In genomic region chr1:156705321-156705917, GRCh38 we compare ENCODE assay signal across 9 cellular contexts. TPM values are rescaled to one million over a fixed set of nuclear protein-coding genes. Genes with fewer than 3 reads are reported as not detected.
DNase-seq lines count a peak whose midpoint lies in the region; ATAC-seq and TF ChIP-seq lines count a peak whose summit lies in the region.
"Had no signal": no experiment of that assay in that cellular context is flagged by ENCODE, and none has a peak within 500 bp of the region (broad histone marks: within the 10 kb centered on the region; RNA-seq: fewer than 3 reads in every experiment).

Gene CRABP2 (minus strand): TSS chr1:156705583. CDS start chr1:156705446, 137 bp downstream.

- H3K36me3 ChIP-seq in CD8-positive, alpha-beta memory T cell (ENCODE audit: insufficient read depth, low read length) = no peaks in the 10 kb centered on the region
- H3K36me3 ChIP-seq in MG63 (peaks cover 2% of the 10 kb centered on the region; the same call in 1 of the 2 replicates), gastroesophageal sphincter (peaks cover 0 to 4% of the 10 kb centered on the region in 2 donors)
- H3K36me3 ChIP-seq: neutrophil had no signal

- no peaks in the 10 kb centered on the region for H3K9me3 ChIP-seq in CD8-positive, alpha-beta memory T cell (ENCODE audit: low read length)
- H3K9me3 ChIP-seq in MG63 (no peaks in the 10 kb centered on the region), gastroesophageal sphincter (no peaks in the 10 kb centered on the region)
- H3K9me3 ChIP-seq: neutrophil had no signal

- no peak for TF ChIP-seq POLR2A in gastroesophageal sphincter (IDR thresholded peaks at IDR 0.05)

- peak within 1 kb of the TSS; percentile 92 for H3K4me3 ChIP-seq in CD8-positive, alpha-beta memory T cell (ENCODE audit: low read length)
- peak within 1 kb of the TSS; percentile 42 for H3K4me3 ChIP-seq in MG63
- H3K4me3 ChIP-seq in gastroesophageal sphincter = peak within 1 kb of the TSS; percentile 18 to 54
- peak within 1 kb of the TSS; percentile 54 for H3K4me3 ChIP-seq in retinal pigment epithelial cell (ENCODE audit: low read length)

- TF ChIP-seq CTCF in gastroesophageal sphincter (IDR thresholded peaks at IDR 0.05) = no peak
- no peak for TF ChIP-seq CTCF in retinal pigment epithelial cell (conservative IDR thresholded peaks at IDR 0.05; ENCODE audit: low read depth, low read length)

- H3K36me3 Mint-ChIP-seq in CD8-positive, alpha-beta memory T cell = no peaks in the 10 kb centered on the region
- H3K36me3 Mint-ChIP-seq in activated T-helper 17 cell treated with anti-CD3 and anti-CD28 coated beads, Interleukin-2, amount 50 U/mL, for 72 hours (ENCODE audit: low read depth) = no peaks in the 10 kb centered on the region

- 0% methylated on average over 1 to 2 of the region's 42 CpGs for WGBS in gastroesophageal sphincter (ENCODE audit: low coverage in 1 of 2), 2 donors

- peaks cover 22 to 38% (median 26%) of the 10 kb centered on the region in 3 donors for H3K4me1 Mint-ChIP-seq in CD8-positive, alpha-beta memory T cell
- H3K4me1 Mint-ChIP-seq in activated T-helper 17 cell treated with anti-CD3 and anti-CD28 coated beads, Interleukin-2, amount 50 U/mL, for 72 hours = peaks cover 11% of the 10 kb centered on the region

- TF ChIP-seq EP300 in gastroesophageal sphincter (IDR thresholded peaks at IDR 0.05) = no peak

- H3K27me3 ChIP-seq in CD8-positive, alpha-beta memory T cell (ENCODE audit: insufficient read depth, low read length, poor library complexity, severe bottlenecking) = peaks cover 9% of the 10 kb centered on the region
- H3K27me3 ChIP-seq in MG63 (no peaks in the 10 kb centered on the region), gastroesophageal sphincter (peaks cover 33% of the 10 kb centered on the region)

- POLR2A ChIA-PET in CD8-positive, alpha-beta memory T cell (lab: Charles Lee) = interaction anchor here (1.2 to 1.5 kb wide), 3 partner anchors 21 to 46 kb away, joined by 4 read pairs; partner anchors contain the start of genes HDGF, ISG20L2 and METTL25B

- peak; percentile 48 for ATAC-seq in activated T-helper 17 cell treated with anti-CD3 and anti-CD28 coated beads, Interleukin-2, amount 50 U/mL, for 72 hours (replicated peaks)
- ATAC-seq in gastroesophageal sphincter = peak; percentile 8
- no peak for ATAC-seq in GM18909 (IDR thresholded peaks at IDR 0.05; ENCODE audit: poor library complexity, unreplicated experiment)
- ATAC-seq in GM21737 (IDR thresholded peaks at IDR 0.05; ENCODE audit: unreplicated experiment) = no peak

- peak in 2 of 5 donors; percentile 14 to 15 for DNase-seq in CD8-positive, alpha-beta memory T cell
- peak; percentile 37 for DNase-seq in MG63
- no peak for DNase-seq in retinal pigment epithelial cell (ENCODE audit: low read depth)
- DNase-seq in cortex of kidney (lab: John Stamatoyannopoulos, UW) = no peak

- H3K4me3 Mint-ChIP-seq in CD8-positive, alpha-beta memory T cell = peak within 1 kb of the TSS; percentile 86 to 95 (median 88)
- H3K4me3 Mint-ChIP-seq in activated T-helper 17 cell treated with anti-CD3 and anti-CD28 coated beads, Interleukin-2, amount 50 U/mL, for 72 hours = peak within 1 kb of the TSS; percentile 85

- peaks cover 5 to 18% of the 10 kb centered on the region in 2 donors for H3K27me3 Mint-ChIP-seq in CD8-positive, alpha-beta memory T cell
- H3K27me3 Mint-ChIP-seq in activated T-helper 17 cell treated with anti-CD3 and anti-CD28 coated beads, Interleukin-2, amount 50 U/mL, for 72 hours = peaks cover 16% of the 10 kb centered on the region

- no peaks in the 10 kb centered on the region for H3K9me3 Mint-ChIP-seq in CD8-positive, alpha-beta memory T cell
- H3K9me3 Mint-ChIP-seq in activated T-helper 17 cell treated with anti-CD3 and anti-CD28 coated beads, Interleukin-2, amount 50 U/mL, for 72 hours = no peaks in the 10 kb centered on the region

- peaks cover 30% of the 10 kb centered on the region for H3K4me1 ChIP-seq in CD8-positive, alpha-beta memory T cell (ENCODE audit: insufficient read depth, low read length)
- H3K4me1 ChIP-seq in gastroesophageal sphincter = peaks cover 0 to 71% (median 44%) of the 10 kb centered on the region in 3 donors

- CTCF ChIA-PET in CD8-positive, alpha-beta memory T cell (lab: Charles Lee) = interaction anchor here (0.7 to 9.1 kb wide), 12 partner anchors 10 to 155 kb away, joined by 3 to 120 read pairs (median 6); partner anchors contain the start of genes ISG20L2, METTL25B, NES and NTRK1

- peak within 1 kb of the TSS; percentile 54 to 96 (median 84) for H3K27ac Mint-ChIP-seq in CD8-positive, alpha-beta memory T cell
- peak within 1 kb of the TSS; percentile 89 for H3K27ac Mint-ChIP-seq in activated T-helper 17 cell treated with anti-CD3 and anti-CD28 coated beads, Interleukin-2, amount 50 U/mL, for 72 hours

- peak within 1 kb of the TSS; percentile 43 for H3K27ac ChIP-seq in CD8-positive, alpha-beta memory T cell (ENCODE audit: low read depth, low read length)
- H3K27ac ChIP-seq in gastroesophageal sphincter = peak within 1 kb of the TSS; percentile 24 to 87 (median 84)
- H3K27ac ChIP-seq: neutrophil had no signal

RNA-seq across cellular contexts. Expression of gene CRABP2, which starts in this region (rescaled TPM):
- total RNA-seq in CD8-positive, alpha-beta memory T cell = under 1 TPM; 0.66 to 0.71 TPM
- not detected for polyA plus RNA-seq in CD8-positive, alpha-beta memory T cell
- 57.8 and 62.8 TPM in 2 replicates for total RNA-seq in MG63 (2014; rRNA removed; shearing (Covaris generic); ENCODE audit: low replicate concordance)
- total RNA-seq in activated T-helper 17 cell treated with anti-CD3 and anti-CD28 coated beads, Interleukin-2, amount 50 U/mL, for 72 hours = 1 to 10 TPM; 2.2 to 4.4 TPM
- total RNA-seq in gastroesophageal sphincter = 10 to 100 TPM in 1 of 4 donors, 1 to 10 TPM in 2, under 1 TPM in 1; 0.54 to 36.7 (median 6.0) TPM

Comparison
In these comparisons a context has a peak if more than half of its experiments do, and no peak if none do; other contexts are left out.
1. H3K4me3 ChIP-seq: peak in every context shown above with its lines; median percentile 92 in CD8-positive, alpha-beta memory T cell; 54 in retinal pigment epithelial cell; 42 in MG63; 36 in gastroesophageal sphincter.
2. ATAC-seq: peak in activated T-helper 17 cell treated with anti-CD3 and anti-CD28 coated beads, Interleukin-2, amount 50 U/mL, for 72 hours (single experiment) and gastroesophageal sphincter (single experiment); none in GM18909 (single experiment) and GM21737 (single experiment).